ENCODE assay signal across 27 cellular contexts in genomic region chr2:16284941-16285625, GRCh38.
"Had no signal": no experiment of that assay in that cellular context is flagged by ENCODE, and none has a peak within 500 bp of the region (broad histone marks: within the 10 kb centered on the region; RNA-seq: fewer than 3 reads in every experiment).

No MANE protein-coding gene starts in this region.

- FAIRE-seq: bronchial epithelial cell, K562 had no signal

- ATAC-seq: activated naive CD4-positive, alpha-beta T cell treated with anti-CD3 and anti-CD28 coated beads, Interleukin-2, amount 50 U/mL, for 72 hours; activated naive CD8-positive, alpha-beta T cell treated with anti-CD3 and anti-CD28 coated beads, Interleukin-2, amount 50 U/mL, for 24 hours; activated T-cell treated with anti-CD3 and anti-CD28 coated beads, Interleukin-2, amount 50 U/mL, for 4 hours; body of pancreas; K562; Panc1; Right ventricle myocardium inferior; T-helper 17 cell had no signal

- DNase-seq: activated B cell treated with CpG ODN at 0.5 μM for 24 hours; activated CD4-positive, alpha-beta memory T cell treated with anti-CD3 and anti-CD28 coated beads for 36 hours; activated CD4-positive, alpha-beta T cell treated with anti-CD3 and anti-CD28 coated beads, Interleukin-2, amount 10 ng/mL, durations not matched to agents 7 days and 5 days; activated CD8-positive, alpha-beta memory T cell treated with anti-CD3 and anti-CD28 coated beads for 24 hours; activated effector memory CD4-positive, alpha-beta T cell treated with anti-CD3 and anti-CD28 coated beads, Interleukin-2, amount 50 U/mL, for 16 hours; activated naive CD4-positive, alpha-beta T cell treated with Interleukin-2 at 50 U/mL for 16 hours; activated naive CD8-positive, alpha-beta T cell treated with anti-CD3 and anti-CD28 coated beads, Interleukin-2, amount 50 U/mL, for 24 hours; activated T-cell treated with anti-CD3 and anti-CD28 coated beads, Interleukin-2, amount 50 U/mL, for 4 hours; amniotic stem cell; body of pancreas; central memory CD4-positive, alpha-beta T cell; NCI-H1048; NCI-H187; NCI-H2081 treated with DMSO at 0.1 percent for 48 hours; NCI-H446; NCI-H526; NCI-H774; NK-92 treated with Interleukin-12 subunit alpha and Interleukin-12 subunit beta, amount 100 ng/mL, for 24 hours; OCI-M1; RPMI8226; T-helper 17 cell; T-helper 9 cell had no signal
